In the genomic region with DNA sequence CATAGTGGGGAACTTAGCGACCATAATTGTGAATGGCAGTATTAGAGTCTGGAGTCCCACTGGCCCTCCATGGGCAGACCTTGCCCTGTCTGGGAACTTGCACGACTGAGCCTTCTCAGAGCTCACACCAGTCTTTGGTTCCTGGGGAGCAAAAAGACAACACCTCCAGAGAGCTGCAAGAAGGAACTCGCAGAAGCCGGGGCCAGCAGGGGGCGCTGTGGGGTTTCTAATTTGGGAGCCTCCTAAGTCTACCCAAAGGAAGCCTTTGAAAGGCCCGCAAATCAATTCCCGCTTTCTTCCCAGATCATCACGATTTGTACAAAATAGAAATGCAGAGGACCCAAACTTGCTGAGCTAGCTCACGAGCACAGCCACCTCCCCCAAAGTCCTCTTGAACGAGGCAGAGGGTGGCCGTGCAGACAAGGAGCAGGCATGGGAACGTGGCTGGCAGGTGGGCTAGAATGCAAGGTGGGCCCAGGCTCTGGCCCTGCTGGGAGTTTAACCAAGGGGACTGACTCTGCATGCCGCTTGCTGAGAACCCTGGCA, we compare ENCODE assay signal across 8 cellular contexts. TPM values are rescaled to one million over a fixed set of nuclear protein-coding genes. Genes with fewer than 3 reads are reported as not detected.
DNase-seq lines count a peak whose midpoint lies in the region; ATAC-seq lines count a peak whose summit lies in the region.

No MANE protein-coding gene starts in this region.

- no peaks in the 10 kb centered on the region for H3K36me3 Mint-ChIP-seq in memory B cell

- ATAC-seq in memory B cell (ENCODE audit: low read depth) (no peak), HG03520 (IDR thresholded peaks at IDR 0.05; ENCODE audit: unreplicated experiment) (no peak)

- no peaks in the 10 kb centered on the region for H3K9me3 Mint-ChIP-seq in memory B cell

- peak; percentile 69 for DNase-seq in AG20443 (ENCODE audit: low spot score)
- peak; percentile 85 for DNase-seq in H7
- peak; percentile 79 for DNase-seq in NCI-H510A treated with DMSO at 0.1 percent for 48 hours (lab: John Stamatoyannopoulos, UW)
- DNase-seq in activated CD4-positive, alpha-beta T cell treated with anti-CD3 and anti-CD28 coated beads, Interleukin-2, amount 50 U/mL, for 4 hours: peak; percentile 60 to 66
- peak; percentile 41 for DNase-seq in effector CD8-positive, alpha-beta T cell (lab: John Stamatoyannopoulos, UW)
- peak; percentile 11 to 40 for DNase-seq in memory B cell (ENCODE audit: low spot score in 2 of 2)
- peak; percentile 53 for DNase-seq in stimulated activated CD8-positive, alpha-beta memory T cell treated with anti-CD3 and anti-CD28 coated beads, Interleukin-15, amount 100 ng/mL, for 1 hour (ENCODE audit: low read depth)

- H3K27me3 Mint-ChIP-seq in memory B cell: peaks cover 10% of the 10 kb centered on the region

- H3K36me3 ChIP-seq in H7 (replicated peaks; ENCODE audit: control insufficient read depth, insufficient read depth, low read length): no peaks in the 10 kb centered on the region

- H3K27ac Mint-ChIP-seq in memory B cell: no peak overlapping the region

- H3K4me3 Mint-ChIP-seq in memory B cell: no peak overlapping the region

- no peaks in the 10 kb centered on the region for H3K27me3 ChIP-seq in H7 (ENCODE audit: control insufficient read depth, insufficient read depth, low read length)

- no peaks in the 10 kb centered on the region for H3K4me1 Mint-ChIP-seq in memory B cell

- no peak overlapping the region for H3K4me3 ChIP-seq in H7 (ENCODE audit: insufficient read depth, low read depth, low read length)

RNA-seq across cellular contexts. Expression of gene FBXO21, which starts 46.3 kb away (rescaled TPM):
- 44.1 and 84.2 TPM in 2 replicates for total RNA-seq in H7 (2014; rRNA removed; shearing (Covaris generic))

Comparison
In these comparisons a context has a peak if more than half of its experiments do, and no peak if none do; other contexts are left out.
1. DNase-seq: peak in every context shown above with its lines; median percentile 85 in H7; 79 in NCI-H510A treated with DMSO at 0.1 percent for 48 hours; 69 in AG20443; 63 in activated CD4-positive, alpha-beta T cell treated with anti-CD3 and anti-CD28 coated beads, Interleukin-2, amount 50 U/mL, for 4 hours; 53 in stimulated activated CD8-positive, alpha-beta memory T cell treated with anti-CD3 and anti-CD28 coated beads, Interleukin-15, amount 100 ng/mL, for 1 hour; 41 in effector CD8-positive, alpha-beta T cell; 26 in memory B cell.